In genomic region chr7:56062382-56062781, GRCh38 we compare ENCODE assay signal across 10 cellular contexts. TPM values are rescaled to one million over a fixed set of nuclear protein-coding genes. Genes with fewer than 3 reads are reported as not detected.
A peak's percentile ranks its signal among the peaks of the same experiment; 100 is the strongest.
DNase-seq lines count a peak whose midpoint lies in the region; ATAC-seq, FAIRE-seq and TF ChIP-seq lines count a peak whose summit lies in the region.
"Had no signal": no experiment of that assay in that cellular context is flagged by ENCODE, and none has a peak within 500 bp of the region (broad histone marks: within the 10 kb centered on the region; RNA-seq: fewer than 3 reads in every experiment).

No MANE protein-coding gene starts in this region.

- no peak for FAIRE-seq in HTR-8/SVneo (lab: Jason Lieb, UNC)
- FAIRE-seq: GM18507 had no signal

- peak overlapping the region; percentile 95 for H3K4me3 Mint-ChIP-seq in natural killer cell

- H3K27me3 ChIP-seq in DOHH2 (ENCODE audit: control insufficient read depth, low read length) (no peaks in the 10 kb centered on the region), ascending aorta (no peaks in the 10 kb centered on the region)

- H3K36me3 Mint-ChIP-seq in natural killer cell, result peaks cover 21% of the 10 kb centered on the region

- H3K36me3 ChIP-seq in DOHH2 (ENCODE audit: control insufficient read depth, low read length) (peaks cover 77% of the 10 kb centered on the region), ascending aorta (peaks cover 34 to 45% of the 10 kb centered on the region in 2 donors)

- ATAC-seq in natural killer cell (no peak), HG02870 (IDR thresholded peaks at IDR 0.05; ENCODE audit: unreplicated experiment) (no peak), GM19324 (IDR thresholded peaks at IDR 0.05; ENCODE audit: low FRiP score, unreplicated experiment) (no peak)
- ATAC-seq: mucosa of descending colon had no signal

- H3K27me3 Mint-ChIP-seq in natural killer cell (ENCODE audit: low read depth in 2 of 2), result no peaks in the 10 kb centered on the region

- H3K9me3 Mint-ChIP-seq in natural killer cell, result no peaks in the 10 kb centered on the region

- TF ChIP-seq CTCF in DOHH2 (IDR thresholded peaks at IDR 0.05; ENCODE audit: low read depth, low read length, poor library complexity, severe bottlenecking) (no peak), ascending aorta (IDR thresholded peaks at IDR 0.05) (no peak), natural killer cell (IDR thresholded peaks at IDR 0.05) (no peak)

- H3K27ac ChIP-seq in DOHH2 (ENCODE audit: low read depth, low read length) (peak overlapping the region; percentile 76), ascending aorta (peak overlapping the region; percentile 38 to 93)

- peaks cover 57% of the 10 kb centered on the region for H3K4me1 ChIP-seq in DOHH2 (ENCODE audit: control insufficient read depth, low read length)
- H3K4me1 ChIP-seq in ascending aorta, result peaks cover 0 to 7% of the 10 kb centered on the region in 2 donors

- peak overlapping the region; percentile 95 to 98 for H3K27ac Mint-ChIP-seq in natural killer cell

- H3K9me3 ChIP-seq in DOHH2 (ENCODE audit: control insufficient read depth, insufficient read depth, low read length) (no peaks in the 10 kb centered on the region), ascending aorta (no peaks in the 10 kb centered on the region)
- H3K9me3 ChIP-seq: mucosa of descending colon had no signal

- H3F3A ChIP-seq in DOHH2 (ENCODE audit: control insufficient read depth, insufficient read depth), result peaks cover 66% of the 10 kb centered on the region

- H3K4me3 ChIP-seq in DOHH2 (ENCODE audit: low read length), result no peak overlapping the region
- H3K4me3 ChIP-seq in ascending aorta, result no peak overlapping the region
- H3K4me3 ChIP-seq: mucosa of descending colon had no signal

- peak overlapping the region; percentile 6; the same call in 1 of the 2 replicates for H3K4me2 ChIP-seq in DOHH2 (ENCODE audit: low read length)

- intact Hi-C loops in ascending aorta (cut with DNase I) (no loop called here), natural killer cell (cut with micrococcal nuclease) (loop anchor here (5.0 kb wide), 2 partner anchors 110 to 695 kb away; partner anchors contain the start of genes LANCL2 and MRPS17)

- H4K20me1 ChIP-seq in DOHH2 (ENCODE audit: control insufficient read depth, insufficient read depth, low read depth, low read length), result no peaks in the 10 kb centered on the region

- H3K79me2 ChIP-seq in DOHH2 (ENCODE audit: control insufficient read depth, low read length), result peaks cover 59% of the 10 kb centered on the region

- DNase-seq in NCI-H226 (peak; percentile 78), ascending aorta (ENCODE audit: low spot score in 2 of 2) (no peak), natural killer cell (no peak), anterior cingulate cortex (lab: John Stamatoyannopoulos, UW) (no peak), HTR-8/SVneo (ENCODE audit: insufficient read length, low spot score) (no peak)
- DNase-seq: mucosa of descending colon had no signal

- no peaks in the 10 kb centered on the region for H3K9me2 ChIP-seq in DOHH2 (replicated peaks; ENCODE audit: control insufficient read depth, low read length)

- H3K4me1 Mint-ChIP-seq in natural killer cell, result peaks cover 27 to 31% of the 10 kb centered on the region in 2 donors

RNA-seq across cellular contexts. Expression of gene SUMF2, which starts 1.7 kb away (rescaled TPM):
- 74.6 TPM for total RNA-seq in ascending aorta
- total RNA-seq in natural killer cell, result 100 to 1,000 TPM; 130 to 147 (median 136) TPM

RNA-seq across cellular contexts. Expression of gene CCT6A, which starts 10.8 kb away (rescaled TPM):
- 86.2 TPM for total RNA-seq in ascending aorta
- total RNA-seq in natural killer cell, result 10 to 100 TPM; 48.1 to 65.3 (median 48.3) TPM

RNA-seq across cellular contexts. Expression of gene PSPH, which starts 11.1 kb away (rescaled TPM):
- total RNA-seq in ascending aorta (not detected), natural killer cell (1 to 10 TPM; 2.8 to 4.1 (median 3.8) TPM)

RNA-seq across cellular contexts. Expression of gene PHKG1, which starts 30.4 kb away (rescaled TPM):
- total RNA-seq in ascending aorta, result 1.1 TPM
- total RNA-seq in natural killer cell, result 1 to 10 TPM; 4.9 to 5.6 (median 5.0) TPM

RNA-seq across cellular contexts. Expression of gene CHCHD2, which starts 43.9 kb away (rescaled TPM):
- total RNA-seq in ascending aorta (323 TPM), natural killer cell (100 to 1,000 TPM; 176 to 224 (median 184) TPM)
